ENCODE assay signal across 22 cellular contexts in genomic region chr16:17463335-17463734, GRCh38. TPM values are rescaled to one million over a fixed set of nuclear protein-coding genes. Genes with fewer than 3 reads are reported as not detected.
DNase-seq lines count a peak whose midpoint lies in the region; ATAC-seq and TF ChIP-seq lines count a peak whose summit lies in the region.
"Had no signal": no experiment of that assay in that cellular context is flagged by ENCODE, and none has a peak within 500 bp of the region (broad histone marks: within the 10 kb centered on the region; RNA-seq: fewer than 3 reads in every experiment).

No MANE protein-coding gene starts in this region.

- no peak for TF ChIP-seq CTCF in KMS-11 (conservative IDR thresholded peaks at IDR 0.05; ENCODE audit: low read depth, low read length)
- no peak for TF ChIP-seq CTCF in heart left ventricle (IDR thresholded peaks at IDR 0.05)
- no peak for TF ChIP-seq CTCF in sigmoid colon (IDR thresholded peaks at IDR 0.05)

- WGBS in heart left ventricle, 4 donors = 90 to 98% (median 92%) methylated on average over 2 of the region's 2 CpGs
- WGBS in sigmoid colon, 2 donors = 77 to 90% methylated on average over 2 of the region's 2 CpGs

- TF ChIP-seq POLR2A in heart left ventricle (IDR thresholded peaks at IDR 0.05) = no peak
- no peak for TF ChIP-seq POLR2A in sigmoid colon (IDR thresholded peaks at IDR 0.05)

- no peaks in the 10 kb centered on the region for H4K20me1 ChIP-seq in KMS-11 (ENCODE audit: insufficient read depth)

- H3K27ac Mint-ChIP-seq in activated naive CD8-positive, alpha-beta T cell = peak overlapping the region; percentile 3
- H3K27ac Mint-ChIP-seq in activated naive CD8-positive, alpha-beta T cell treated with anti-CD3 and anti-CD28 coated beads for 36 hours = no peak overlapping the region
- peak overlapping the region; percentile 65 for H3K27ac Mint-ChIP-seq in activated CD8-positive, alpha-beta T cell treated with anti-CD3 and anti-CD28 coated beads, Interleukin-2, amount 10 ng/mL, durations not matched to agents 7 days and 5 days
- H3K27ac Mint-ChIP-seq in stimulated activated memory B cell treated with anti-CD40 and anti-IgM and Interleukin-4, amounts not matched to agents 10 μg/mL and 1 μg/mL and 100 μg/mL, for 72 hours = peak overlapping the region; percentile 59
- H3K27ac Mint-ChIP-seq: T-cell had no signal

- H3K79me2 ChIP-seq in KMS-11 (ENCODE audit: insufficient read depth, low read depth) = peaks cover 73% of the 10 kb centered on the region

- H3K9me3 ChIP-seq in heart left ventricle (no peaks in the 10 kb centered on the region), sigmoid colon (no peaks in the 10 kb centered on the region)
- H3K9me3 ChIP-seq: gastrocnemius medialis, MG63, Peyer's patch, transverse colon had no signal

- H3K4me2 ChIP-seq in KMS-11 = peak overlapping the region; percentile 63

- peaks cover 58% of the 10 kb centered on the region for H3K4me1 ChIP-seq in KMS-11 (ENCODE audit: low read depth, poor library complexity, severe bottlenecking)
- peaks cover 0 to 26% (median 6%) of the 10 kb centered on the region in 12 donors for H3K4me1 ChIP-seq in heart left ventricle
- H3K4me1 ChIP-seq in sigmoid colon = peaks cover 0 to 57% (median 55%) of the 10 kb centered on the region in 4 donors

- H3K4me3 ChIP-seq in KMS-11 (IDR thresholded peaks at IDR 0.05; ENCODE audit: insufficient read depth, low read depth, low read length) (no peak overlapping the region), heart left ventricle (no peak overlapping the region), sigmoid colon (no peak overlapping the region)
- H3K4me3 ChIP-seq: gastrocnemius medialis, MG63, Peyer's patch, transverse colon had no signal

- no peaks in the 10 kb centered on the region for H3K9me3 Mint-ChIP-seq in activated naive CD8-positive, alpha-beta T cell (ENCODE audit: low read depth)
- H3K9me3 Mint-ChIP-seq in activated naive CD8-positive, alpha-beta T cell treated with anti-CD3 and anti-CD28 coated beads for 36 hours = peaks cover 3% of the 10 kb centered on the region
- H3K9me3 Mint-ChIP-seq in activated CD8-positive, alpha-beta T cell treated with anti-CD3 and anti-CD28 coated beads, Interleukin-2, amount 10 ng/mL, durations not matched to agents 7 days and 5 days (ENCODE audit: insufficient read depth) = no peaks in the 10 kb centered on the region
- H3K9me3 Mint-ChIP-seq in stimulated activated memory B cell treated with anti-CD40 and anti-IgM and Interleukin-4, amounts not matched to agents 10 μg/mL and 1 μg/mL and 100 μg/mL, for 72 hours = no peaks in the 10 kb centered on the region
- H3K9me3 Mint-ChIP-seq: dendritic cell treated with granulocyte-macrophage colony-stimulating factor and Interleukin-4, amounts not matched to agents 40 ng/mL and 50 ng/mL, for 4 days; T-cell had no signal

- H3K4me1 Mint-ChIP-seq in activated naive CD8-positive, alpha-beta T cell (ENCODE audit: low read depth) = peaks cover 53% of the 10 kb centered on the region
- peaks cover 46% of the 10 kb centered on the region for H3K4me1 Mint-ChIP-seq in activated naive CD8-positive, alpha-beta T cell treated with anti-CD3 and anti-CD28 coated beads for 36 hours
- H3K4me1 Mint-ChIP-seq in activated CD8-positive, alpha-beta T cell treated with anti-CD3 and anti-CD28 coated beads, Interleukin-2, amount 10 ng/mL, durations not matched to agents 7 days and 5 days (ENCODE audit: low read depth) = peaks cover 70% of the 10 kb centered on the region
- peaks cover 67% of the 10 kb centered on the region for H3K4me1 Mint-ChIP-seq in stimulated activated memory B cell treated with anti-CD40 and anti-IgM and Interleukin-4, amounts not matched to agents 10 μg/mL and 1 μg/mL and 100 μg/mL, for 72 hours

- H3K36me3 ChIP-seq in KMS-11 (ENCODE audit: insufficient read depth) (no peaks in the 10 kb centered on the region), heart left ventricle (no peaks in the 10 kb centered on the region), sigmoid colon (no peaks in the 10 kb centered on the region)
- H3K36me3 ChIP-seq: gastrocnemius medialis, Peyer's patch, transverse colon had no signal

- no peak overlapping the region for H2AFZ ChIP-seq in KMS-11 (ENCODE audit: low read depth)

- peak overlapping the region; percentile 67; the same call in 1 of the 2 replicates for H3K9ac ChIP-seq in KMS-11

- CTCF ChIA-PET in activated CD8-positive, alpha-beta T cell treated with anti-CD3 and anti-CD28 coated beads, Interleukin-2, amount 10 ng/mL, durations not matched to agents 7 days and 5 days (lab: Charles Lee) = interaction anchor here (0.8 to 2.2 kb wide), 5 partner anchors 9 to 251 kb away, joined by 3 to 7 read pairs (median 4); no protein-coding TSS in a partner anchor

- POLR2A ChIA-PET in activated CD8-positive, alpha-beta T cell treated with anti-CD3 and anti-CD28 coated beads, Interleukin-2, amount 10 ng/mL, durations not matched to agents 7 days and 5 days (lab: Charles Lee) = interaction anchor here (1.2 kb wide), 1 partner anchor 111 kb away, joined by 3 read pairs; no protein-coding TSS in a partner anchor

- H3K27me3 Mint-ChIP-seq in activated naive CD8-positive, alpha-beta T cell = no peaks in the 10 kb centered on the region
- H3K27me3 Mint-ChIP-seq in activated naive CD8-positive, alpha-beta T cell treated with anti-CD3 and anti-CD28 coated beads for 36 hours = no peaks in the 10 kb centered on the region
- H3K27me3 Mint-ChIP-seq in activated CD8-positive, alpha-beta T cell treated with anti-CD3 and anti-CD28 coated beads, Interleukin-2, amount 10 ng/mL, durations not matched to agents 7 days and 5 days (ENCODE audit: low read depth) = no peaks in the 10 kb centered on the region
- no peaks in the 10 kb centered on the region for H3K27me3 Mint-ChIP-seq in stimulated activated memory B cell treated with anti-CD40 and anti-IgM and Interleukin-4, amounts not matched to agents 10 μg/mL and 1 μg/mL and 100 μg/mL, for 72 hours
- H3K27me3 Mint-ChIP-seq: dendritic cell treated with granulocyte-macrophage colony-stimulating factor and Interleukin-4, amounts not matched to agents 40 ng/mL and 50 ng/mL, for 4 days; T-cell had no signal

- intact Hi-C loops in heart left ventricle (cut with DNase I) = loop anchor here in 5 of 10 donors (5.0 to 10.0 kb wide), 5 partner anchors 61 to 269 kb away; no protein-coding TSS in a partner anchor
- intact Hi-C loops in sigmoid colon (cut with DNase I) = no loop called here

- peak overlapping the region; percentile 38 for H3K4me3 Mint-ChIP-seq in activated naive CD8-positive, alpha-beta T cell
- no peak overlapping the region for H3K4me3 Mint-ChIP-seq in activated naive CD8-positive, alpha-beta T cell treated with anti-CD3 and anti-CD28 coated beads for 36 hours
- peak overlapping the region; percentile 32 for H3K4me3 Mint-ChIP-seq in activated CD8-positive, alpha-beta T cell treated with anti-CD3 and anti-CD28 coated beads, Interleukin-2, amount 10 ng/mL, durations not matched to agents 7 days and 5 days
- peak overlapping the region; percentile 52 for H3K4me3 Mint-ChIP-seq in stimulated activated memory B cell treated with anti-CD40 and anti-IgM and Interleukin-4, amounts not matched to agents 10 μg/mL and 1 μg/mL and 100 μg/mL, for 72 hours
- H3K4me3 Mint-ChIP-seq: dendritic cell treated with granulocyte-macrophage colony-stimulating factor and Interleukin-4, amounts not matched to agents 40 ng/mL and 50 ng/mL, for 4 days; T-cell had no signal

- no peak for DNase-seq in activated naive CD8-positive, alpha-beta T cell treated with anti-CD3 and anti-CD28 coated beads for 36 hours
- DNase-seq in activated CD8-positive, alpha-beta T cell treated with anti-CD3 and anti-CD28 coated beads, Interleukin-2, amount 10 ng/mL, durations not matched to agents 7 days and 5 days = no peak
- no peak for DNase-seq in heart left ventricle
- DNase-seq in sigmoid colon = no peak
- DNase-seq in hepatic stellate cell (ENCODE audit: low spot score) = no peak
- DNase-seq: activated CD4-positive, alpha-beta T cell treated with anti-CD3 and anti-CD28 coated beads, Interleukin-2, amount 50 U/mL, for 1 hour; activated naive CD4-positive, alpha-beta T cell treated with anti-CD3 and anti-CD28 coated beads, Interleukin-2, amount 50 U/mL, for 16 hours; caudate nucleus; gastrocnemius medialis; islet precursor cell; MG63; NCI-H1417 treated with DMSO at 0.1 percent for 48 hours; NCI-H446 treated with DMSO at 0.1 percent for 48 hours; right cardiac atrium; SIG-M5; T-cell; transverse colon had no signal

- no peak for TF ChIP-seq EP300 in sigmoid colon (IDR thresholded peaks at IDR 0.05)

- peak overlapping the region; percentile 94 for H3K27ac ChIP-seq in KMS-11
- no peak overlapping the region for H3K27ac ChIP-seq in heart left ventricle
- H3K27ac ChIP-seq in sigmoid colon = no peak overlapping the region
- H3K27ac ChIP-seq: gastrocnemius medialis, transverse colon had no signal

- peaks cover 9% of the 10 kb centered on the region for H3K36me3 Mint-ChIP-seq in activated naive CD8-positive, alpha-beta T cell
- H3K36me3 Mint-ChIP-seq in activated naive CD8-positive, alpha-beta T cell treated with anti-CD3 and anti-CD28 coated beads for 36 hours = peaks cover 15% of the 10 kb centered on the region
- peaks cover 82% of the 10 kb centered on the region for H3K36me3 Mint-ChIP-seq in activated CD8-positive, alpha-beta T cell treated with anti-CD3 and anti-CD28 coated beads, Interleukin-2, amount 10 ng/mL, durations not matched to agents 7 days and 5 days (ENCODE audit: low read depth)
- peaks cover 55% of the 10 kb centered on the region for H3K36me3 Mint-ChIP-seq in stimulated activated memory B cell treated with anti-CD40 and anti-IgM and Interleukin-4, amounts not matched to agents 10 μg/mL and 1 μg/mL and 100 μg/mL, for 72 hours

- ATAC-seq in activated CD8-positive, alpha-beta T cell treated with anti-CD3 and anti-CD28 coated beads, Interleukin-2, amount 10 ng/mL, durations not matched to agents 7 days and 5 days = no peak
- ATAC-seq in stimulated activated memory B cell treated with anti-CD40 and anti-IgM and Interleukin-4, amounts not matched to agents 10 μg/mL and 1 μg/mL and 100 μg/mL, for 72 hours = peak; percentile 64
- ATAC-seq in heart left ventricle = no peak
- ATAC-seq: gastrocnemius medialis, right cardiac atrium, T-cell had no signal

- no peaks in the 10 kb centered on the region for H3K27me3 ChIP-seq in KMS-11 (ENCODE audit: insufficient read depth, low read depth)
- peaks cover 0 to 21% (median 4%) of the 10 kb centered on the region in 9 donors for H3K27me3 ChIP-seq in heart left ventricle
- no peaks in the 10 kb centered on the region for H3K27me3 ChIP-seq in sigmoid colon
- H3K27me3 ChIP-seq: MG63, Peyer's patch, transverse colon had no signal

RNA-seq across cellular contexts. Expression of gene XYLT1, which starts 7.4 kb away (rescaled TPM):
- total RNA-seq in activated naive CD8-positive, alpha-beta T cell treated with anti-CD3 and anti-CD28 coated beads for 36 hours = 1 to 10 TPM; 4.1 to 4.6 TPM
- 10 to 100 TPM; 59.4 to 60.4 TPM for total RNA-seq in activated CD8-positive, alpha-beta T cell treated with anti-CD3 and anti-CD28 coated beads, Interleukin-2, amount 10 ng/mL, durations not matched to agents 7 days and 5 days
- total RNA-seq in heart left ventricle = 1 to 10 TPM; 1.1 to 5.0 (median 2.4) TPM
- polyA plus RNA-seq in heart left ventricle = 10 to 100 TPM in 1 of 2 donors, under 1 TPM in 1; 0.46 to 12.3 TPM
- total RNA-seq in sigmoid colon = 10 to 100 TPM; 23.0 to 33.2 (median 30.0) TPM
- 1 to 10 TPM in 2 of 3 donors, under 1 TPM in 1; 0.60 to 9.7 (median 2.1) TPM for polyA plus RNA-seq in sigmoid colon

Comparison
In these comparisons a context has a peak if more than half of its experiments do, and no peak if none do; other contexts are left out.
1. RNA of gene XYLT1, which starts 7.4 kb away (total RNA-seq): 59.4 to 60.4 TPM in activated CD8-positive, alpha-beta T cell treated with anti-CD3 and anti-CD28 coated beads, Interleukin-2, amount 10 ng/mL, durations not matched to agents 7 days and 5 days and 23.0 to 33.2 TPM in sigmoid colon; 4.1 to 4.6 TPM in activated naive CD8-positive, alpha-beta T cell treated with anti-CD3 and anti-CD28 coated beads for 36 hours and 1.1 to 5.0 TPM in heart left ventricle; every median in the first group is over 4 times any median in the second.